8 cellular contexts compared by ENCODE assay signal in genomic region chr9:70259512-70259802, GRCh38. TPM values are rescaled to one million over a fixed set of nuclear protein-coding genes. Genes with fewer than 3 reads are reported as not detected.
DNase-seq lines count a peak whose midpoint lies in the region; ATAC-seq and TF ChIP-seq lines count a peak whose summit lies in the region.

No MANE protein-coding gene starts in this region.

- H3K27ac ChIP-seq in ascending aorta: peak overlapping the region; percentile 84 to 96
- peak overlapping the region; percentile 88 to 97 for H3K27ac ChIP-seq in liver (ENCODE audit: low read depth in 1 of 2, low read length in 2 of 2)
- peak overlapping the region; percentile 93 to 96 for H3K27ac ChIP-seq in tibial artery

- TF ChIP-seq RAD21 in liver (IDR thresholded peaks at IDR 0.05): no peak

- H3K27me3 Mint-ChIP-seq in activated T-cell treated with anti-CD3 and anti-CD28 coated beads, Interleukin-2, amount 50 U/mL, for 4 hours (ENCODE audit: low read depth): no peaks in the 10 kb centered on the region

- peak overlapping the region; percentile 85 to 87 for H3K9ac ChIP-seq in liver (ENCODE audit: low read depth in 1 of 2, low read length in 2 of 2)

- H3K4me1 ChIP-seq in ascending aorta: peaks cover 6 to 43% of the 10 kb centered on the region in 2 donors
- H3K4me1 ChIP-seq in liver (ENCODE audit: control insufficient read depth in 4 of 4, insufficient read depth in 4 of 4, low read length in 3 of 4): peaks cover 8 to 45% (median 30%) of the 10 kb centered on the region in 4 donors
- peaks cover 0 to 69% (median 44%) of the 10 kb centered on the region in 4 donors for H3K4me1 ChIP-seq in tibial artery

- H3K9me3 Mint-ChIP-seq in activated T-cell treated with anti-CD3 and anti-CD28 coated beads, Interleukin-2, amount 50 U/mL, for 4 hours: no peaks in the 10 kb centered on the region

- TF ChIP-seq CTCF in ascending aorta (IDR thresholded peaks at IDR 0.05) (no peak), liver (IDR thresholded peaks at IDR 0.05; ENCODE audit: low read depth, low read length, missing input control) (no peak), tibial artery (IDR thresholded peaks at IDR 0.05) (no peak)

- intact Hi-C loops in ascending aorta (cut with DNase I): loop anchor here (2.0 to 10.0 kb wide), 5 partner anchors 153 to 1645 kb away; partner anchors contain the start of gene KLF9
- intact Hi-C loops in tibial artery (cut with DNase I; ENCODE audit: low total_unique reads): loop anchor here (10.0 kb wide), 3 partner anchors 145 to 505 kb away; no protein-coding TSS in a partner anchor

- under 1% methylated on average over 10 of the region's 10 CpGs for WGBS in liver

- H3K36me3 Mint-ChIP-seq in activated T-cell treated with anti-CD3 and anti-CD28 coated beads, Interleukin-2, amount 50 U/mL, for 4 hours (ENCODE audit: insufficient read depth): peaks cover 26% of the 10 kb centered on the region

- no peak for DNase-seq in activated T-cell treated with anti-CD3 and anti-CD28 coated beads, Interleukin-2, amount 50 U/mL, for 4 hours
- no peak for DNase-seq in activated T-cell treated with anti-CD3 and anti-CD28 coated beads, Interleukin-2, amount 50 U/mL, for 48 hours
- DNase-seq in ascending aorta (ENCODE audit: low spot score in 2 of 2) (no peak), tibial artery (no peak), inferior parietal cortex (ENCODE audit: extremely low spot score) (no peak)
- no peak for DNase-seq in NK-92 treated with Interleukin-12 subunit alpha and Interleukin-12 subunit beta, amount 100 ng/mL, for 24 hours (lab: John Stamatoyannopoulos, UW)

- H3K4me3 ChIP-seq in ascending aorta: peak overlapping the region; percentile 75 to 98
- H3K4me3 ChIP-seq in liver (ENCODE audit: low read depth in 1 of 3, low read length in 3 of 3): peak overlapping the region; percentile 74 to 75 (median 74)
- H3K4me3 ChIP-seq in tibial artery: peak overlapping the region; percentile 65 to 80

- ATAC-seq in activated T-cell treated with anti-CD3 and anti-CD28 coated beads, Interleukin-2, amount 50 U/mL, for 4 hours: no peak
- ATAC-seq in GM21723 (IDR thresholded peaks at IDR 0.05; ENCODE audit: unreplicated experiment): no peak

- H3K9me3 ChIP-seq in ascending aorta (no peaks in the 10 kb centered on the region), liver (ENCODE audit: control insufficient read depth in 4 of 4, low read length in 3 of 4) (no peaks in the 10 kb centered on the region), tibial artery (no peaks in the 10 kb centered on the region)

- H3K4me3 Mint-ChIP-seq in activated T-cell treated with anti-CD3 and anti-CD28 coated beads, Interleukin-2, amount 50 U/mL, for 4 hours: peak overlapping the region; percentile 92

- H3K36me3 ChIP-seq in ascending aorta (peaks cover 3 to 7% of the 10 kb centered on the region in 2 donors), liver (ENCODE audit: control insufficient read depth in 4 of 4, insufficient read depth in 3 of 4, low read depth in 1 of 4, low read length in 3 of 4) (peaks cover 0 to 3% (median under 1%) of the 10 kb centered on the region in 4 donors), tibial artery (peaks cover 1 to 4% (median 4%) of the 10 kb centered on the region in 3 donors)

- peaks cover 59% of the 10 kb centered on the region for H3K4me1 Mint-ChIP-seq in activated T-cell treated with anti-CD3 and anti-CD28 coated beads, Interleukin-2, amount 50 U/mL, for 4 hours (ENCODE audit: low read depth)

- no peaks in the 10 kb centered on the region for H3K27me3 ChIP-seq in ascending aorta
- no peaks in the 10 kb centered on the region for H3K27me3 ChIP-seq in liver (ENCODE audit: control insufficient read depth in 4 of 4, insufficient read depth in 4 of 4, low read length in 3 of 4)
- H3K27me3 ChIP-seq in tibial artery: no peaks in the 10 kb centered on the region

TF ChIP-seq in liver, 16 proteins besides CTCF, POLR2A, EP300 and RAD21:
- TF ChIP-seq FOXA2 (IDR thresholded peaks at IDR 0.05) (no peak), RXRA (IDR thresholded peaks at IDR 0.05) (no peak), HNF4A (conservative IDR thresholded peaks at IDR 0.05) (no peak), EGR1 (IDR thresholded peaks at IDR 0.05; ENCODE audit: low read depth in 2 of 2) (peak in 1 of 2 donors; percentile 12)

RNA-seq across cellular contexts. Expression of gene SMC5, which starts 0.7 kb away (rescaled TPM):
- total RNA-seq in activated T-cell treated with anti-CD3 and anti-CD28 coated beads, Interleukin-2, amount 50 U/mL, for 4 hours: 10 to 100 TPM; 35.9 to 44.3 (median 38.1) TPM
- 13.9 TPM for total RNA-seq in ascending aorta
- 10 to 100 TPM; 13.5 to 70.8 TPM for total RNA-seq in liver
- 1 to 10 TPM; 5.6 to 7.0 TPM for polyA plus RNA-seq in liver
